ENCODE assay signal across 30 cellular contexts in the genomic region with DNA sequence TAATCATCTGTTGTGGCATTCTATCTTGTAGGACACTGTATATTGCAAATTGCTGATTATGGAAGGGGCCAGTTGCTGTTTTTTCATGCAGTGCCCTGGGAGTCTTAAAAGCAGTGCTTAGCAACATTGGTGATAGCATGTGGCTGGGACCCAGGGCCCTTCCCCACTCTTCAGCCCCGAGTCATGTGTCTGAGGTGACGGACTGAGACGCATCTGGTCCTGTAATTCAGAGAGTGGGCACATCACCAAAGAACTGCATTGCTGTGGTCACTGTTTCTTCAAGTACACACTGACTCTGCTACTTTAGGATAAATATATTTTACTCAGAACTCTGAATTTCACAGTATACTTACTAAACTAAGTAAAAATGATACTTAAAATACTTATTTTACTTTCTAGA.
DNase-seq lines count a peak whose midpoint lies in the region; ATAC-seq, FAIRE-seq and TF ChIP-seq lines count a peak whose summit lies in the region.
"Had no signal": no experiment of that assay in that cellular context is flagged by ENCODE, and none has a peak within 500 bp of the region (broad histone marks: within the 10 kb centered on the region; RNA-seq: fewer than 3 reads in every experiment).

No MANE protein-coding gene starts in this region.

- H3K4me1 ChIP-seq in left ventricle myocardium inferior (peaks cover 28% of the 10 kb centered on the region), kidney (ENCODE audit: control insufficient read depth in 1 of 2, insufficient read depth in 1 of 2, low read depth in 1 of 2, low read length in 2 of 2) (peaks cover 2 to 3% of the 10 kb centered on the region in 2 donors)
- H3K4me1 ChIP-seq: BE2C, breast epithelium, colonic mucosa, pancreas, SJSA1, upper lobe of right lung had no signal

- POLR2A ChIA-PET in naive thymus-derived CD8-positive, alpha-beta T cell (lab: Charles Lee) = interaction anchor here (0.8 to 4.5 kb wide), 5 partner anchors 12 to 188 kb away, joined by 3 to 20 read pairs (median 4); no protein-coding TSS in a partner anchor

- peaks cover 51% of the 10 kb centered on the region for H3K4me1 Mint-ChIP-seq in central memory CD8-positive, alpha-beta T cell
- peaks cover 32 to 65% (median 63%) of the 10 kb centered on the region in 4 donors for H3K4me1 Mint-ChIP-seq in naive thymus-derived CD8-positive, alpha-beta T cell
- H3K4me1 Mint-ChIP-seq: nephron progenitor cell had no signal

- peaks cover 77% of the 10 kb centered on the region for H3K36me3 ChIP-seq in left ventricle myocardium inferior
- peaks cover 17 to 44% of the 10 kb centered on the region in 2 donors for H3K36me3 ChIP-seq in kidney (ENCODE audit: control insufficient read depth in 1 of 2, insufficient read depth in 2 of 2, low read length in 2 of 2)
- H3K36me3 ChIP-seq: colonic mucosa had no signal

- H3K27me3 ChIP-seq in left ventricle myocardium inferior (ENCODE audit: low read depth) = no peaks in the 10 kb centered on the region
- H3K27me3 ChIP-seq: adrenal gland, BE2C, breast epithelium, colonic mucosa, hepatocyte, pancreas, SJSA1, spleen, upper lobe of right lung had no signal

- H3K4me3 Mint-ChIP-seq in central memory CD8-positive, alpha-beta T cell = no peak overlapping the region
- peak overlapping the region in 1 of 10 donors; percentile 63 for H3K4me3 Mint-ChIP-seq in naive thymus-derived CD8-positive, alpha-beta T cell
- H3K4me3 Mint-ChIP-seq: activated CD4-positive, alpha-beta T cell treated with anti-CD3 and anti-CD28 coated beads for 36 hours; activated T-cell treated with anti-CD3 and anti-CD28 coated beads, Interleukin-2, amount 50 U/mL, for 4 hours; IgD-negative memory B cell; nephron progenitor cell had no signal

- H3K9me3 ChIP-seq in left ventricle myocardium inferior (replicated peaks) (peaks cover 36% of the 10 kb centered on the region), kidney (ENCODE audit: control insufficient read depth in 1 of 2, low read length in 2 of 2) (peaks cover 2 to 5% of the 10 kb centered on the region in 2 donors)
- H3K9me3 ChIP-seq: adrenal gland, BE2C, colonic mucosa, pancreas, upper lobe of right lung had no signal

- peaks cover 18% of the 10 kb centered on the region for H3K9me3 Mint-ChIP-seq in central memory CD8-positive, alpha-beta T cell
- peaks cover 19 to 38% (median 34%) of the 10 kb centered on the region in 9 donors for H3K9me3 Mint-ChIP-seq in naive thymus-derived CD8-positive, alpha-beta T cell

- H3K9ac ChIP-seq in kidney (ENCODE audit: low read length in 2 of 2) = no peak overlapping the region

- peak overlapping the region; percentile 10 for H3K27ac ChIP-seq in left ventricle myocardium inferior (replicated peaks)
- no peak overlapping the region for H3K27ac ChIP-seq in kidney (ENCODE audit: low read depth in 2 of 2, low read length in 2 of 2)
- H3K27ac ChIP-seq: adrenal gland, breast epithelium, colonic mucosa, hepatocyte, pancreas, SJSA1, upper lobe of right lung had no signal

- peak overlapping the region; percentile 78 for H3K27ac Mint-ChIP-seq in central memory CD8-positive, alpha-beta T cell (ENCODE audit: low read depth)
- H3K27ac Mint-ChIP-seq in naive thymus-derived CD8-positive, alpha-beta T cell = peak overlapping the region in 9 of 10 donors; percentile 40 to 99 (median 97)
- H3K27ac Mint-ChIP-seq: IgD-negative memory B cell, nephron progenitor cell had no signal

- intact Hi-C loops in left ventricle myocardium inferior (cut with micrococcal nuclease) = no loop called here
- intact Hi-C loops in Right ventricle myocardium superior (cut with DNase I) = no loop called here
- intact Hi-C loops in kidney (cut with DNase I) = no loop called here

- DNase-seq in left ventricle myocardium inferior (no peak), Right ventricle myocardium superior (no peak), OCI-M1 (lab: John Stamatoyannopoulos, UW) (peak; percentile 69), kidney (no peak), NCI-H1436 (lab: John Stamatoyannopoulos, UW) (no peak)
- DNase-seq in central memory CD8-positive, alpha-beta T cell (ENCODE audit: low spot score in 2 of 2) = no peak
- no peak for DNase-seq in naive thymus-derived CD8-positive, alpha-beta T cell
- DNase-seq in stimulated activated CD4-positive, alpha-beta T cell treated with anti-CD3 and anti-CD28 coated beads, Interleukin-4, amount 100 ng/mL, for 1 hour = no peak
- DNase-seq: activated CD4-positive, alpha-beta T cell treated with anti-CD3 and anti-CD28 coated beads for 36 hours; activated naive CD4-positive, alpha-beta T cell; activated T-cell treated with anti-CD3 and anti-CD28 coated beads, Interleukin-2, amount 50 U/mL, for 4 hours; adrenal gland; BE2C; colonic mucosa; COR-L47; DMS53; effector CD8-positive, alpha-beta T cell; GDM1; NCI-H1092 treated with DMSO at 0.1 percent for 48 hours; NCI-H2029; NCI-H526 treated with DMSO at 0.1 percent for 48 hours; nephron progenitor cell; pancreas; spleen; upper lobe of right lung had no signal

- H3K36me3 Mint-ChIP-seq in central memory CD8-positive, alpha-beta T cell (ENCODE audit: insufficient read depth) = peaks cover 55% of the 10 kb centered on the region
- H3K36me3 Mint-ChIP-seq in naive thymus-derived CD8-positive, alpha-beta T cell = peaks cover 49 to 91% (median 81%) of the 10 kb centered on the region in 3 donors

- H3K4me3 ChIP-seq in left ventricle myocardium inferior (no peak overlapping the region), kidney (ENCODE audit: low read length in 2 of 2) (no peak overlapping the region)
- H3K4me3 ChIP-seq: adrenal gland, breast epithelium, colonic mucosa, hepatocyte, pancreas, SJSA1, spleen, upper lobe of right lung had no signal

- ATAC-seq in Right ventricle myocardium superior (ENCODE audit: poor library complexity) = no peak
- ATAC-seq in central memory CD8-positive, alpha-beta T cell (replicated peaks; ENCODE audit: extremely low read depth, poor library complexity, severe bottlenecking) = no peak
- no peak for ATAC-seq in naive thymus-derived CD8-positive, alpha-beta T cell
- ATAC-seq: activated CD4-positive, alpha-beta T cell treated with anti-CD3 and anti-CD28 coated beads for 36 hours; activated T-cell treated with anti-CD3 and anti-CD28 coated beads, Interleukin-2, amount 50 U/mL, for 4 hours; pancreas; upper lobe of right lung had no signal

- H3K27me3 Mint-ChIP-seq in central memory CD8-positive, alpha-beta T cell = no peaks in the 10 kb centered on the region
- H3K27me3 Mint-ChIP-seq in naive thymus-derived CD8-positive, alpha-beta T cell = no peaks in the 10 kb centered on the region
- H3K27me3 Mint-ChIP-seq: activated CD4-positive, alpha-beta T cell treated with anti-CD3 and anti-CD28 coated beads for 36 hours; IgD-negative memory B cell had no signal

- TF ChIP-seq CTCF in left ventricle myocardium inferior (IDR thresholded peaks at IDR 0.05; ENCODE audit: borderline replicate concordance) (no peak), kidney (IDR thresholded peaks at IDR 0.05; ENCODE audit: borderline replicate concordance, extremely low read depth, insufficient read depth) (no peak)

- FAIRE-seq in kidney (lab: Jason Lieb, UNC) = no peak
- FAIRE-seq: frontal cortex, pancreas had no signal
